In the genomic region with DNA sequence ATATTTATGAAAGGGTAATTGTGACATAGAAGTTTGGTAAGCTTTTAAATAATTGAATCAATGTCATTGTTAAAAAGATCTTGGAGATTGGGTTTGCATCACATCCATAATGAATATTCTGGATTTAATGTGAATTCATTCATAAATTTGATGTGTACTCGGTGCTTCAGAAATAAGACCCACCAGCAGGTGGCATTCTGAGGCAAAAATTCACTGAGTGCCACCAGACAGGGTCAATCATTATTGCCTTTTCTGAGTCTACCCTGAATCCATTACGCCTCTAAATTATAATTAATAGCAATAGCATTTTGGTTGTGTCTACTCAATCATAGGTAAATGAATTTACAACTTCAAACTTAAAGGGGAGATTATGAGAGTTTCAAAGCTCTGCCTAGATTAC, we compare ENCODE assay signal across 12 cellular contexts. TPM values are rescaled to one million over a fixed set of nuclear protein-coding genes. Genes with fewer than 3 reads are reported as not detected.
DNase-seq lines count a peak whose midpoint lies in the region; FAIRE-seq and TF ChIP-seq lines count a peak whose summit lies in the region.
"Had no signal": no experiment of that assay in that cellular context is flagged by ENCODE, and none has a peak within 500 bp of the region (broad histone marks: within the 10 kb centered on the region; RNA-seq: fewer than 3 reads in every experiment).

No MANE protein-coding gene starts in this region.

- H3K4me1 ChIP-seq in Loucy (ENCODE audit: insufficient read depth, low read length, poor library complexity, severe bottlenecking): no peaks in the 10 kb centered on the region

- no peak overlapping the region for H3K9ac ChIP-seq in Loucy (ENCODE audit: low read depth, low read length, poor library complexity, severe bottlenecking)

- no peaks in the 10 kb centered on the region for H3F3A ChIP-seq in Loucy (ENCODE audit: low read depth)

- peaks cover 2% of the 10 kb centered on the region for H3K27me3 Mint-ChIP-seq in osteocyte (ENCODE audit: unreplicated experiment)

- no peaks in the 10 kb centered on the region for H3K79me2 ChIP-seq in Loucy (ENCODE audit: insufficient read depth, low read length)

- H3K27me3 ChIP-seq in Loucy (ENCODE audit: insufficient read depth, low read length, poor library complexity, severe bottlenecking) (no peaks in the 10 kb centered on the region), bronchial epithelial cell (ENCODE audit: control insufficient read depth, insufficient read depth, low read length) (no peaks in the 10 kb centered on the region)

- no peaks in the 10 kb centered on the region for H4K20me1 ChIP-seq in Loucy (ENCODE audit: insufficient read depth, low read length, poor library complexity, severe bottlenecking)

- no peaks in the 10 kb centered on the region for H3K36me3 Mint-ChIP-seq in osteocyte (ENCODE audit: unreplicated experiment)
- H3K36me3 Mint-ChIP-seq: activated naive CD8-positive, alpha-beta T cell treated with anti-CD3 and anti-CD28 coated beads for 36 hours had no signal

- H3K36me3 ChIP-seq in Loucy (ENCODE audit: insufficient read depth, low read length) (no peaks in the 10 kb centered on the region), bronchial epithelial cell (ENCODE audit: control insufficient read depth, insufficient read depth, low read length) (no peaks in the 10 kb centered on the region)
- H3K36me3 ChIP-seq: thoracic aorta had no signal

- no peak overlapping the region for H3K27ac Mint-ChIP-seq in osteocyte (ENCODE audit: unreplicated experiment)
- H3K27ac Mint-ChIP-seq: activated naive CD8-positive, alpha-beta T cell treated with anti-CD3 and anti-CD28 coated beads for 36 hours had no signal

- no peaks in the 10 kb centered on the region for H3K9me3 Mint-ChIP-seq in osteocyte (ENCODE audit: unreplicated experiment)
- H3K9me3 Mint-ChIP-seq: activated naive CD8-positive, alpha-beta T cell treated with anti-CD3 and anti-CD28 coated beads for 36 hours had no signal

- H3K4me3 ChIP-seq in Loucy (ENCODE audit: low read length, poor library complexity, severe bottlenecking) (no peak overlapping the region), bronchial epithelial cell (ENCODE audit: low read depth, low read length) (no peak overlapping the region)
- H3K4me3 ChIP-seq: thoracic aorta had no signal

- TF ChIP-seq CTCF in Loucy (conservative IDR thresholded peaks at IDR 0.05; ENCODE audit: low read length) (peak; percentile 68), bronchial epithelial cell (IDR thresholded peaks at IDR 0.05; ENCODE audit: insufficient read depth, low read length, severe bottlenecking) (peak; percentile 35), osteocyte (IDR thresholded peaks at IDR 0.05) (peak; percentile 41)

- H3K9me2 ChIP-seq in Loucy (replicated peaks; ENCODE audit: low read depth, low read length): no peaks in the 10 kb centered on the region

- no peak overlapping the region for H3K4me2 ChIP-seq in Loucy (ENCODE audit: low read depth, low read length, poor library complexity, severe bottlenecking)

- DNase-seq in NCI-H1105 treated with DMSO at 0.1 percent for 48 hours (lab: John Stamatoyannopoulos, UW) (peak; percentile 0), NCI-H1105 (lab: John Stamatoyannopoulos, UW) (no peak), bronchial epithelial cell (ENCODE audit: low read depth) (no peak), osteocyte (ENCODE audit: extremely low spot score, unreplicated experiment) (no peak), NCI-H2081 (lab: John Stamatoyannopoulos, UW) (no peak), frontal cortex (ENCODE audit: low spot score in 2 of 2) (no peak), AML-193 (lab: John Stamatoyannopoulos, UW) (no peak)
- DNase-seq: activated naive CD8-positive, alpha-beta T cell treated with anti-CD3 and anti-CD28 coated beads for 36 hours had no signal

- FAIRE-seq in bronchial epithelial cell (lab: Jason Lieb, UNC): no peak
- no peak for FAIRE-seq in frontal cortex (lab: Jason Lieb, UNC)

- no peak overlapping the region for H2AFZ ChIP-seq in Loucy (ENCODE audit: low read length)

- no peak overlapping the region for H3K4me3 Mint-ChIP-seq in osteocyte (ENCODE audit: unreplicated experiment)
- H3K4me3 Mint-ChIP-seq: activated naive CD8-positive, alpha-beta T cell treated with anti-CD3 and anti-CD28 coated beads for 36 hours had no signal

- H3K4me1 Mint-ChIP-seq in osteocyte (ENCODE audit: unreplicated experiment): no peaks in the 10 kb centered on the region
- H3K4me1 Mint-ChIP-seq: activated naive CD8-positive, alpha-beta T cell treated with anti-CD3 and anti-CD28 coated beads for 36 hours had no signal

- H3K9me3 ChIP-seq in Loucy (ENCODE audit: insufficient read depth, low read depth, low read length): no peaks in the 10 kb centered on the region
- H3K9me3 ChIP-seq: thoracic aorta had no signal

RNA-seq across cellular contexts. Expression of a gene that starts 1.0 kb away (rescaled TPM):
- not detected in 2 replicates for total RNA-seq in bronchial epithelial cell
- total RNA-seq in osteocyte: not detected in 2 replicates
- 2.0 TPM for total RNA-seq in frontal cortex
- total RNA-seq: A172; activated naive CD8-positive, alpha-beta T cell treated with anti-CD3 and anti-CD28 coated beads for 36 hours; RPMI7951; thoracic aorta had no signal
